34 cellular contexts compared by ENCODE assay signal in the genomic region with DNA sequence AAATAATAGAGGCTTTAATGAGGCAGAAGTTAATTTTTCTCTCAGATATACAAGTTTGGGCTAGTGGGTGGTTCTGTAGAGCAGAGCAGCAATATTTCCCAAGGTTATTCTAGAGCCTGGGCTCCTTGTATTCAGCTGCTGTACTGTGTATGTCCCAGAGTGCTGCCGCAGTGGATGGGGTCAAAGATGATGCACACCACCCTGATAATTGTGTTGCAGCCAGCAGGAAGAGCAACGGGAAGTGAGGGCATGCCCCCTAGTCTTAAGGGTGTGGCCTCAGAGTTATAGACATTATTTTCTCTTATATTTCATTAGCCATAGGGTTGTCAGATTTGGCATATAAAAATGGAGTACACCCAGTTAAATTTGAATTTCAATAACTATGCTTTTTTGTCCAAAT. TPM values are rescaled to one million over a fixed set of nuclear protein-coding genes. Genes with fewer than 3 reads are reported as not detected.
"Had no signal": no experiment of that assay in that cellular context is flagged by ENCODE, and none has a peak within 500 bp of the region (broad histone marks: within the 10 kb centered on the region; RNA-seq: fewer than 3 reads in every experiment).

No MANE protein-coding gene starts in this region.

- H3K4me3 ChIP-seq: ascending aorta, cardiac muscle cell had no signal

- DNase-seq: activated CD4-positive, alpha-beta memory T cell treated with anti-CD3 and anti-CD28 coated beads, Interleukin-2, amount 10 ng/mL, durations not matched to agents 7 days and 5 days; activated CD4-positive, alpha-beta T cell treated with anti-CD3 and anti-CD28 coated beads for 1 hour; activated CD4-positive, alpha-beta T cell treated with anti-CD3 and anti-CD28 coated beads for 36 hours; activated CD4-positive, alpha-beta T cell treated with anti-CD3 and anti-CD28 coated beads for 48 hours; activated CD4-positive, alpha-beta T cell treated with anti-CD3 and anti-CD28 coated beads, Interleukin-2, amount 10 ng/mL, durations not matched to agents 7 days and 5 days; activated CD4-positive, alpha-beta T cell treated with anti-CD3 and anti-CD28 coated beads, Interleukin-2, amount 50 U/mL, for 48 hours; activated CD4-positive, CD25-positive, alpha-beta regulatory T cell; activated CD8-positive, alpha-beta memory T cell treated with anti-CD3 and anti-CD28 coated beads for 24 hours; activated CD8-positive, alpha-beta memory T cell treated with anti-CD3 and anti-CD28 coated beads, Interleukin-2, amount 10 ng/mL, durations not matched to agents 7 days and 5 days; activated CD8-positive, alpha-beta memory T cell treated with anti-CD3 and anti-CD28 coated beads, Interleukin-2, amount 50 U/mL, for 48 hours; activated CD8-positive, alpha-beta T cell treated with anti-CD3 and anti-CD28 coated beads, Interleukin-2, amount 10 ng/mL, durations not matched to agents 7 days and 5 days; activated effector memory CD4-positive, alpha-beta T cell treated with Interleukin-2 at 50 U/mL for 16 hours; activated gamma-delta T cell; activated naive CD4-positive, alpha-beta T cell treated with anti-CD3 and anti-CD28 coated beads, Interleukin-2, amount 10 ng/mL, durations not matched to agents 7 days and 5 days; activated naive CD4-positive, alpha-beta T cell treated with Interleukin-2 at 50 U/mL for 16 hours; activated naive CD8-positive, alpha-beta T cell treated with anti-CD3 and anti-CD28 coated beads, Interleukin-2, amount 10 ng/mL, durations not matched to agents 7 days and 5 days; activated naive CD8-positive, alpha-beta T cell treated with anti-CD3 and anti-CD28 coated beads, Interleukin-2, amount 50 U/mL, for 24 hours; activated T-cell treated with anti-CD3 and anti-CD28 coated beads, Interleukin-2, amount 50 U/mL, for 24 hours; activated T-cell treated with anti-CD3 and anti-CD28 coated beads, Interleukin-2, amount 50 U/mL, for 48 hours; amygdala; anterior cingulate cortex; caudate nucleus; cerebellar nuclear complex; T-helper 1 cell; T-helper 2 cell; T-helper 9 cell; WERI-Rb-1 had no signal

- H3K4me1 ChIP-seq: ascending aorta had no signal

- H3K36me3 ChIP-seq: ascending aorta, cardiac muscle cell, WERI-Rb-1 had no signal

- FAIRE-seq: bronchial epithelial cell, TTC549 had no signal

- H3K27me3 ChIP-seq: ascending aorta, cardiac muscle cell had no signal

- H3K27ac ChIP-seq: ascending aorta, cardiac muscle cell, WERI-Rb-1 had no signal

- ATAC-seq: activated CD4-positive, alpha-beta T cell treated with anti-CD3 and anti-CD28 coated beads for 36 hours; activated CD4-positive, CD25-positive, alpha-beta regulatory T cell treated with anti-CD3 and anti-CD28 coated beads, Interleukin-2, amount 50 U/mL, for 24 hours; activated CD8-positive, alpha-beta memory T cell treated with anti-CD3 and anti-CD28 coated beads, Interleukin-2, amount 10 ng/mL, durations not matched to agents 7 days and 5 days; activated CD8-positive, alpha-beta T cell treated with anti-CD3 and anti-CD28 coated beads, Interleukin-2, amount 10 ng/mL, durations not matched to agents 7 days and 5 days; activated naive CD8-positive, alpha-beta T cell treated with anti-CD3 and anti-CD28 coated beads, Interleukin-2, amount 50 U/mL, for 24 hours; WTC11 had no signal

- H3K9me3 ChIP-seq: ascending aorta had no signal

RNA-seq across cellular contexts. Expression of a gene that starts 23.9 kb away (rescaled TPM):
- total RNA-seq: activated CD4-positive, alpha-beta memory T cell treated with anti-CD3 and anti-CD28 coated beads, Interleukin-2, amount 10 ng/mL, durations not matched to agents 7 days and 5 days; activated CD4-positive, alpha-beta T cell treated with anti-CD3 and anti-CD28 coated beads, Interleukin-2, amount 10 ng/mL, durations not matched to agents 7 days and 5 days; activated naive CD8-positive, alpha-beta T cell treated with anti-CD3 and anti-CD28 coated beads, Interleukin-2, amount 10 ng/mL, durations not matched to agents 7 days and 5 days; ascending aorta; cardiac muscle cell had no signal
- polyA plus RNA-seq: adipose tissue, cardiac muscle cell had no signal
